ENCODE assay signal across 9 cellular contexts in genomic region chr1:40076895-40077312, GRCh38. TPM values are rescaled to one million over a fixed set of nuclear protein-coding genes. Genes with fewer than 3 reads are reported as not detected.
DNase-seq lines count a peak whose midpoint lies in the region; ATAC-seq and TF ChIP-seq lines count a peak whose summit lies in the region.
"Had no signal": no experiment of that assay in that cellular context is flagged by ENCODE, and none has a peak within 500 bp of the region (broad histone marks: within the 10 kb centered on the region; RNA-seq: fewer than 3 reads in every experiment).

No MANE protein-coding gene starts in this region.

- H3K9me3 Mint-ChIP-seq in T-cell: no peaks in the 10 kb centered on the region
- H3K9me3 Mint-ChIP-seq in endodermal cell: no peaks in the 10 kb centered on the region

- CTCF ChIA-PET in T-cell (lab: Charles Lee): interaction anchor here (0.5 to 1.5 kb wide), 3 partner anchors 11 to 382 kb away, joined by 3 to 4 read pairs (median 3); no protein-coding TSS in a partner anchor

- H3K4me3 Mint-ChIP-seq in T-cell: no peak overlapping the region
- H3K4me3 Mint-ChIP-seq in endodermal cell: no peak overlapping the region

- peak overlapping the region; percentile 48 for H3K4me2 ChIP-seq in skeletal muscle satellite cell (ENCODE audit: low read length)

- no peak overlapping the region for H3K4me3 ChIP-seq in fibroblast of villous mesenchyme (ENCODE audit: low read depth, low read length)
- no peak overlapping the region for H3K4me3 ChIP-seq in skeletal muscle satellite cell (ENCODE audit: low read length)
- H3K4me3 ChIP-seq in endodermal cell (ENCODE audit: low read length): no peak overlapping the region
- H3K4me3 ChIP-seq: GM12878 had no signal

- no peaks in the 10 kb centered on the region for H3K27me3 ChIP-seq in skeletal muscle satellite cell (ENCODE audit: control insufficient read depth, insufficient read depth, low read length)
- no peaks in the 10 kb centered on the region for H3K27me3 ChIP-seq in endodermal cell (ENCODE audit: control insufficient read depth, insufficient read depth, low read length, poor library complexity, severe bottlenecking)

- H3K9ac ChIP-seq in skeletal muscle satellite cell (ENCODE audit: low read depth, low read length): peak overlapping the region; percentile 15
- no peak overlapping the region for H3K9ac ChIP-seq in endodermal cell (ENCODE audit: extremely low read depth, low read length, poor library complexity, severe bottlenecking)

- no peak for ATAC-seq in T-cell (replicated peaks in 1 of 4)
- ATAC-seq in HG03565 (IDR thresholded peaks at IDR 0.05; ENCODE audit: unreplicated experiment): no peak
- ATAC-seq in GM18502 (IDR thresholded peaks at IDR 0.05; ENCODE audit: poor library complexity, unreplicated experiment): no peak
- ATAC-seq: GM12878 had no signal

- WGBS in endodermal cell (ENCODE audit: insufficient coverage in 1 of 2, insufficient read length in 1 of 2), 2 experiments: 84 to 88% methylated on average over 3 to 5 of the region's 5 CpGs

- H3K36me3 ChIP-seq in skeletal muscle satellite cell (ENCODE audit: insufficient read depth, low read length) (peaks cover 41% of the 10 kb centered on the region), endodermal cell (ENCODE audit: control insufficient read depth, insufficient read depth, low read length) (peaks cover 76% of the 10 kb centered on the region)

- no peak for TF ChIP-seq CTCF in fibroblast of villous mesenchyme (IDR thresholded peaks at IDR 0.05; ENCODE audit: insufficient read depth, low read depth, low read length)
- no peak for TF ChIP-seq CTCF in endodermal cell (conservative IDR thresholded peaks at IDR 0.05)

- POLR2A ChIA-PET in T-cell (lab: Charles Lee): interaction anchor here in 1 of 2 donors (0.7 kb wide), 1 partner anchor 20 kb away, joined by 3 read pairs; no protein-coding TSS in a partner anchor

- DNase-seq in ELR (ENCODE audit: low read depth) (peak; percentile 87), T-cell (no peak), fibroblast of villous mesenchyme (ENCODE audit: low read depth) (peak; percentile 97), endodermal cell (no peak)
- no peak for DNase-seq in stimulated activated CD8-positive, alpha-beta memory T cell treated with anti-CD3 and anti-CD28 coated beads, Interleukin-4, amount 100 ng/mL, for 48 hours

- H3K9me3 ChIP-seq in skeletal muscle satellite cell (replicated peaks; ENCODE audit: low read length): no peaks in the 10 kb centered on the region
- no peaks in the 10 kb centered on the region for H3K9me3 ChIP-seq in endodermal cell (ENCODE audit: control insufficient read depth, low read length)

- H3K4me1 ChIP-seq in skeletal muscle satellite cell (ENCODE audit: control insufficient read depth, insufficient read depth, low read length): peaks cover 16% of the 10 kb centered on the region
- no peaks in the 10 kb centered on the region for H3K4me1 ChIP-seq in endodermal cell (ENCODE audit: control insufficient read depth, insufficient read depth, low read length)

- peaks cover 13 to 27% (median 15%) of the 10 kb centered on the region in 3 donors for H3K4me1 Mint-ChIP-seq in T-cell
- no peaks in the 10 kb centered on the region for H3K4me1 Mint-ChIP-seq in endodermal cell

- no peak overlapping the region for H3K27ac ChIP-seq in endodermal cell (ENCODE audit: low read depth, low read length)

- H3K27me3 Mint-ChIP-seq in T-cell (no peaks in the 10 kb centered on the region), endodermal cell (ENCODE audit: insufficient read depth) (no peaks in the 10 kb centered on the region)

- H3K36me3 Mint-ChIP-seq in T-cell (peaks cover 41% of the 10 kb centered on the region), endodermal cell (ENCODE audit: low read depth) (peaks cover 64% of the 10 kb centered on the region)

- peak overlapping the region; percentile 19 to 35 for H3K27ac Mint-ChIP-seq in T-cell
- H3K27ac Mint-ChIP-seq in endodermal cell: no peak overlapping the region

RNA-seq across cellular contexts. Expression of gene PPT1, which starts 20.1 kb away (rescaled TPM):
- total RNA-seq in T-cell: 10 to 100 TPM; 44.4 to 72.6 (median 53.1) TPM
- total RNA-seq in fibroblast of villous mesenchyme: 38.3 and 70.8 TPM in 2 replicates
- 41.6 and 48.7 TPM in 2 replicates for total RNA-seq in skeletal muscle satellite cell (2012; rRNA removed)
- total RNA-seq in endodermal cell: 100 to 1,000 TPM in 1 of 2 donors, 10 to 100 TPM in 1; 85.7 to 111 TPM
- 138 TPM for polyA plus RNA-seq in endodermal cell (2013, experiment 1 of 2)
- 118 TPM for polyA plus RNA-seq in endodermal cell (2013, experiment 2 of 2)

RNA-seq across cellular contexts. Expression of gene CAP1, which starts 36.4 kb away (rescaled TPM):
- total RNA-seq in T-cell: 100 to 1,000 TPM; 293 to 345 (median 298) TPM
- 541 and 671 TPM in 2 replicates for total RNA-seq in fibroblast of villous mesenchyme
- total RNA-seq in skeletal muscle satellite cell (2012; rRNA removed): 404 and 440 TPM in 2 replicates
- 100 to 1,000 TPM; 260 to 287 TPM for total RNA-seq in endodermal cell
- 201 TPM for polyA plus RNA-seq in endodermal cell (2013, experiment 1 of 2)
- 190 TPM for polyA plus RNA-seq in endodermal cell (2013, experiment 2 of 2)

Comparison
In these comparisons a context has a peak if more than half of its experiments do, and no peak if none do; other contexts are left out.
1. DNase-seq: peak in ELR (single experiment) and fibroblast of villous mesenchyme (single experiment); none in T-cell (0 of 34), endodermal cell (single experiment) and stimulated activated CD8-positive, alpha-beta memory T cell treated with anti-CD3 and anti-CD28 coated beads, Interleukin-4, amount 100 ng/mL, for 48 hours (single experiment).